Comparison of ENCODE assay signal across 11 cellular contexts in genomic region chr12:49962861-49963765, GRCh38. TPM values are rescaled to one million over a fixed set of nuclear protein-coding genes. Genes with fewer than 3 reads are reported as not detected.
DNase-seq lines count a peak whose midpoint lies in the region; ATAC-seq, FAIRE-seq and TF ChIP-seq lines count a peak whose summit lies in the region.
"Had no signal": no experiment of that assay in that cellular context is flagged by ENCODE, and none has a peak within 500 bp of the region (broad histone marks: within the 10 kb centered on the region; RNA-seq: fewer than 3 reads in every experiment).

No MANE protein-coding gene starts in this region.

- no peaks in the 10 kb centered on the region for H4K20me1 ChIP-seq in K562 (replicated peaks; ENCODE audit: control insufficient read depth, insufficient read depth, low read length)

- H3K27ac ChIP-seq in K562 (ENCODE audit: extremely low read depth, low read depth, low read length) (no peak overlapping the region), liver (ENCODE audit: low read depth in 1 of 2, low read length in 2 of 2) (peak overlapping the region in 1 of 2 donors; percentile 6)

- intact Hi-C loops in K562 (cut with micrococcal nuclease), result no loop called here

- in situ Hi-C loops in K562 (cut with MboI), result loop anchor here (5.0 kb wide), 1 partner anchor 96 kb away; no protein-coding TSS in a partner anchor

- TF ChIP-seq RAD21 in K562 (CRISPR knock-in tag; conservative IDR thresholded peaks at IDR 0.05 in 1 of 2, IDR thresholded peaks at IDR 0.05 in 1 of 2) (no peak), liver (IDR thresholded peaks at IDR 0.05) (peak in 1 of 2 donors; percentile 43)

- no peaks in the 10 kb centered on the region for H3K9me1 ChIP-seq in K562 (ENCODE audit: control insufficient read depth, insufficient read depth, low read length)

- H3K4me1 ChIP-seq in K562 (replicated peaks in 1 of 2; ENCODE audit: control insufficient read depth in 2 of 2, insufficient read depth in 2 of 2, low read length in 2 of 2), result peaks cover 12 to 28% of the 10 kb centered on the region in 2 experiments; a peak in 4 of 5 replicates
- peaks cover 12 to 31% (median 22%) of the 10 kb centered on the region in 4 donors for H3K4me1 ChIP-seq in liver (ENCODE audit: control insufficient read depth in 4 of 4, insufficient read depth in 4 of 4, low read length in 3 of 4)

- H3K4me3 ChIP-seq in K562 (no peak overlapping the region), liver (ENCODE audit: low read depth in 1 of 3, low read length in 3 of 3) (no peak overlapping the region)

- H3K79me2 ChIP-seq in K562 (ENCODE audit: control insufficient read depth, insufficient read depth, low read length), result no peaks in the 10 kb centered on the region

- H3K27me3 ChIP-seq in K562 (ENCODE audit: control insufficient read depth in 2 of 2, insufficient read depth in 2 of 2, low read length in 2 of 2), result peaks cover 0 to 34% of the 10 kb centered on the region in 2 experiments; a peak in 4 of 5 replicates
- peaks cover 0 to 5% (median 1%) of the 10 kb centered on the region in 4 donors for H3K27me3 ChIP-seq in liver (ENCODE audit: control insufficient read depth in 4 of 4, insufficient read depth in 4 of 4, low read length in 3 of 4)

- H3K9ac ChIP-seq in K562 (ENCODE audit: insufficient read depth in 1 of 2, low read depth in 2 of 2, low read length in 2 of 2) (no peak overlapping the region; a peak in 1 of 4 replicates), liver (ENCODE audit: low read depth in 1 of 2, low read length in 2 of 2) (no peak overlapping the region)

- no peak for ATAC-seq in K562
- no peak for ATAC-seq in GM19328 (IDR thresholded peaks at IDR 0.05; ENCODE audit: unreplicated experiment)

- no TSS peak for BruUV-seq in K562 (replicated peaks; lab: Mats Ljungman, UMichigan)

- 20% methylated on average over 21 of the region's 21 CpGs for WGBS in K562 (ENCODE audit: insufficient coverage, low coverage, missing lambda C conversion rate)
- 57% methylated on average over 21 of the region's 21 CpGs for WGBS in liver

- no peak for TF ChIP-seq POLR2A in K562 (conservative IDR thresholded peaks at IDR 0.05)

- no peak for FAIRE-seq in K562 (lab: Jason Lieb, UNC)

- no peak for TF ChIP-seq EP300 in K562 (IDR thresholded peaks at IDR 0.05; ENCODE audit: low read length)

- H2AFZ ChIP-seq in K562 (ENCODE audit: low read depth, low read length), result no peak overlapping the region

- no peak overlapping the region for H3K4me2 ChIP-seq in K562 (ENCODE audit: insufficient read depth, low read length)

- CTCF ChIA-PET in K562 (lab: Yijun Ruan, JAX; ENCODE audit: low intra/inter-chr PET ratio), result interaction anchor here (0.7 kb wide), 1 partner anchor 210 kb away, joined by 3 read pairs; no protein-coding TSS in a partner anchor

- H3K36me3 ChIP-seq in K562 (ENCODE audit: control insufficient read depth, insufficient read depth, low read length), result no peaks in the 10 kb centered on the region
- H3K36me3 ChIP-seq in liver (ENCODE audit: control insufficient read depth in 4 of 4, insufficient read depth in 3 of 4, low read depth in 1 of 4, low read length in 3 of 4), result no peaks in the 10 kb centered on the region

- no peaks in the 10 kb centered on the region for H3K9me3 ChIP-seq in K562 (replicated peaks; ENCODE audit: control insufficient read depth, insufficient read depth, low read depth, low read length)
- no peaks in the 10 kb centered on the region for H3K9me3 ChIP-seq in liver (ENCODE audit: control insufficient read depth in 4 of 4, low read length in 3 of 4)

- TF ChIP-seq CTCF in K562 (IDR thresholded peaks at IDR 0.05 in 2 of 3, conservative IDR thresholded peaks at IDR 0.05 in 1 of 3; ENCODE audit: insufficient read depth in 2 of 3, low read depth in 1 of 3, low read length in 3 of 3), result no peak
- no peak for TF ChIP-seq CTCF in liver (IDR thresholded peaks at IDR 0.05; ENCODE audit: low read depth, low read length, missing input control)

- POLR2A ChIA-PET in K562 (lab: Yijun Ruan, JAX), result interaction anchor here (0.6 to 0.8 kb wide), 2 partner anchors 23 to 120 kb away, joined by 3 read pairs; no protein-coding TSS in a partner anchor

- DNase-seq in 8988T (peak; percentile 99), HuH-7.5 (ENCODE audit: low spot score) (peak; percentile 59), K562 (ENCODE audit: extremely low read depth in 1 of 4, low spot score in 3 of 4) (no peak), cerebellar cortex (ENCODE audit: low spot score) (no peak), NCI-H1048 (lab: John Stamatoyannopoulos, UW) (no peak), NCI-H2107 treated with DMSO at 0.1 percent for 48 hours (lab: John Stamatoyannopoulos, UW; ENCODE audit: unreplicated experiment) (no peak)

RNA-seq across cellular contexts. Expression of gene AQP5, which starts 1.4 kb away (rescaled TPM):
- total RNA-seq in K562 (2011; cell fraction: chromatin; rRNA removed; ENCODE audit: low replicate concordance), result not detected in 2 replicates
- not detected in 2 replicates for total RNA-seq in K562 (2011; cell fraction: nucleolus; rRNA removed)
- total RNA-seq in K562 (2011; cell fraction: nucleoplasm; rRNA removed), result not detected in 2 replicates
- total RNA-seq in K562 (2014; rRNA removed) (not detected in 2 replicates), K562 (2014; rRNA removed; fragmentation: Illumina TruSeq; extraction: Trizol) (not detected in 2 replicates), K562 (2015; rRNA removed; fragmentation: Illumina TruSeq; extraction: Trizol) (not detected in 2 replicates), K562 (2021) (not detected in 2 replicates), liver (not detected)
- polyA plus RNA-seq in K562 (2011; rRNA removed) (not detected in 2 replicates), K562 (2014; fragmentation: Illumina TruSeq; extraction: Trizol) (not detected in 2 replicates), K562 (2014; fragmentation: Nextera tagmentation; extraction: Ambion mirVana) (not detected), K562 (2014; rRNA removed) (not detected in 2 replicates), liver (not detected)
- polyA plus RNA-seq in K562 (2011; cell fraction: cytosol; rRNA removed), result not detected in 2 replicates
- not detected in 2 replicates for polyA plus RNA-seq in K562 (2011; cell fraction: nucleus; rRNA removed)
- not detected in 2 replicates for polyA plus RNA-seq in K562 (2012)
- not detected in 2 replicates for polyA minus RNA-seq in K562 (2011; rRNA and poly(A)+ RNA removed)
- polyA minus RNA-seq in K562 (2011; cell fraction: cytosol; rRNA and poly(A)+ RNA removed), result not detected in 2 replicates
- not detected in 2 replicates for polyA minus RNA-seq in K562 (2011; cell fraction: nucleus; rRNA and poly(A)+ RNA removed)
- total RNA-seq: glomerular endothelial cell, SK-MEL-5 had no signal
- polyA plus RNA-seq: BJ had no signal

RNA-seq across cellular contexts. Expression of gene AQP6, which starts 9.6 kb away (rescaled TPM):
- 0.09 and 0.14 TPM in 2 replicates for total RNA-seq in K562 (2011; cell fraction: chromatin; rRNA removed; ENCODE audit: low replicate concordance)
- not detected in 2 replicates for total RNA-seq in K562 (2011; cell fraction: nucleolus; rRNA removed)
- not detected in 2 replicates for total RNA-seq in K562 (2011; cell fraction: nucleoplasm; rRNA removed)
- 0.05 TPM in 1 of 2 replicates, not detected in the other for total RNA-seq in K562 (2014; rRNA removed)
- not detected in 2 replicates for total RNA-seq in K562 (2014; rRNA removed; fragmentation: Illumina TruSeq; extraction: Trizol)
- total RNA-seq in K562 (2015; rRNA removed; fragmentation: Illumina TruSeq; extraction: Trizol), result not detected in 2 replicates
- total RNA-seq in K562 (2021), result not detected in 2 replicates
- polyA plus RNA-seq in K562 (2011; rRNA removed), result not detected in 2 replicates
- 0.01 TPM in 1 of 2 replicates, not detected in the other for polyA plus RNA-seq in K562 (2011; cell fraction: cytosol; rRNA removed)
- polyA plus RNA-seq in K562 (2011; cell fraction: nucleus; rRNA removed), result 0.17 TPM in 1 of 2 replicates, not detected in the other
- polyA plus RNA-seq in K562 (2012), result 0.04 TPM in 1 of 2 replicates, not detected in the other
- polyA plus RNA-seq in K562 (2014; fragmentation: Illumina TruSeq; extraction: Trizol), result not detected in 2 replicates
- not detected for polyA plus RNA-seq in K562 (2014; fragmentation: Nextera tagmentation; extraction: Ambion mirVana)
- 0.12 TPM in 1 of 2 replicates, not detected in the other for polyA plus RNA-seq in K562 (2014; rRNA removed)
- polyA minus RNA-seq in K562 (2011; rRNA and poly(A)+ RNA removed), result not detected in 2 replicates
- polyA minus RNA-seq in K562 (2011; cell fraction: cytosol; rRNA and poly(A)+ RNA removed), result not detected in 2 replicates
- polyA minus RNA-seq in K562 (2011; cell fraction: nucleus; rRNA and poly(A)+ RNA removed), result not detected in 2 replicates
- total RNA-seq in liver, result not detected
- polyA plus RNA-seq in liver, result under 1 TPM; 0.05 to 0.11 TPM
- total RNA-seq: glomerular endothelial cell had no signal
- polyA plus RNA-seq: BJ had no signal

RNA-seq across cellular contexts. Expression of gene AQP2, which starts 12.6 kb away (rescaled TPM):
- total RNA-seq in K562 (2011; cell fraction: chromatin; rRNA removed; ENCODE audit: low replicate concordance), result not detected in 2 replicates
- total RNA-seq in K562 (2011; cell fraction: nucleolus; rRNA removed), result not detected in 2 replicates
- not detected in 2 replicates for total RNA-seq in K562 (2011; cell fraction: nucleoplasm; rRNA removed)
- total RNA-seq in K562 (2014; rRNA removed) (not detected in 2 replicates), K562 (2014; rRNA removed; fragmentation: Illumina TruSeq; extraction: Trizol) (not detected in 2 replicates), K562 (2015; rRNA removed; fragmentation: Illumina TruSeq; extraction: Trizol) (not detected in 2 replicates), K562 (2021) (not detected in 2 replicates), liver (not detected)
- polyA plus RNA-seq in K562 (2011; rRNA removed) (not detected in 2 replicates), K562 (2014; fragmentation: Illumina TruSeq; extraction: Trizol) (not detected in 2 replicates), K562 (2014; fragmentation: Nextera tagmentation; extraction: Ambion mirVana) (not detected), K562 (2014; rRNA removed) (not detected in 2 replicates), liver (not detected)
- not detected in 2 replicates for polyA plus RNA-seq in K562 (2011; cell fraction: cytosol; rRNA removed)
- not detected in 2 replicates for polyA plus RNA-seq in K562 (2011; cell fraction: nucleus; rRNA removed)
- polyA plus RNA-seq in K562 (2012), result not detected in 2 replicates
- polyA minus RNA-seq in K562 (2011; rRNA and poly(A)+ RNA removed), result not detected in 2 replicates
- polyA minus RNA-seq in K562 (2011; cell fraction: cytosol; rRNA and poly(A)+ RNA removed), result not detected in 2 replicates
- not detected in 2 replicates for polyA minus RNA-seq in K562 (2011; cell fraction: nucleus; rRNA and poly(A)+ RNA removed)
- total RNA-seq: glomerular endothelial cell, SK-MEL-5 had no signal
- polyA plus RNA-seq: BJ had no signal

RNA-seq across cellular contexts. Expression of gene FAIM2, which starts 59.4 kb away (rescaled TPM):
- total RNA-seq in K562 (2011; cell fraction: chromatin; rRNA removed; ENCODE audit: low replicate concordance), result not detected in 2 replicates
- not detected in 2 replicates for total RNA-seq in K562 (2011; cell fraction: nucleolus; rRNA removed)
- 0.15 TPM in 1 of 2 replicates, not detected in the other for total RNA-seq in K562 (2011; cell fraction: nucleoplasm; rRNA removed)
- total RNA-seq in K562 (2014; rRNA removed) (not detected in 2 replicates), K562 (2014; rRNA removed; fragmentation: Illumina TruSeq; extraction: Trizol) (not detected in 2 replicates), K562 (2015; rRNA removed; fragmentation: Illumina TruSeq; extraction: Trizol) (not detected in 2 replicates), K562 (2021) (not detected in 2 replicates), liver (under 1 TPM in 1 of 2 donors, not detected in 1; 0.23 TPM)
- polyA plus RNA-seq in K562 (2011; rRNA removed) (not detected in 2 replicates), K562 (2014; fragmentation: Illumina TruSeq; extraction: Trizol) (not detected in 2 replicates), K562 (2014; fragmentation: Nextera tagmentation; extraction: Ambion mirVana) (under 1 TPM in 1 of 2 experiments, not detected in 1; 0.10 TPM), K562 (2014; rRNA removed) (0.01 TPM in 1 of 2 replicates, not detected in the other), liver (under 1 TPM in 1 of 2 donors, not detected in 1; 0.06 TPM)
- 0.07 and 0.76 TPM in 2 replicates for polyA plus RNA-seq in K562 (2011; cell fraction: cytosol; rRNA removed)
- not detected in 2 replicates for polyA plus RNA-seq in K562 (2011; cell fraction: nucleus; rRNA removed)
- polyA plus RNA-seq in K562 (2012), result 0.09 and 0.17 TPM in 2 replicates
- polyA minus RNA-seq in K562 (2011; rRNA and poly(A)+ RNA removed), result not detected in 2 replicates
- polyA minus RNA-seq in K562 (2011; cell fraction: cytosol; rRNA and poly(A)+ RNA removed), result not detected in 2 replicates
- not detected in 2 replicates for polyA minus RNA-seq in K562 (2011; cell fraction: nucleus; rRNA and poly(A)+ RNA removed)
- total RNA-seq: glomerular endothelial cell, SK-MEL-5 had no signal

Comparison
In these comparisons a context has a peak if more than half of its experiments do, and no peak if none do; other contexts are left out.
1. DNase-seq: peak in 8988T (single experiment) and HuH-7.5 (single experiment); none in K562 (0 of 4), cerebellar cortex (single experiment), NCI-H1048 (single experiment) and NCI-H2107 treated with DMSO at 0.1 percent for 48 hours (single experiment).